In the genomic region with DNA sequence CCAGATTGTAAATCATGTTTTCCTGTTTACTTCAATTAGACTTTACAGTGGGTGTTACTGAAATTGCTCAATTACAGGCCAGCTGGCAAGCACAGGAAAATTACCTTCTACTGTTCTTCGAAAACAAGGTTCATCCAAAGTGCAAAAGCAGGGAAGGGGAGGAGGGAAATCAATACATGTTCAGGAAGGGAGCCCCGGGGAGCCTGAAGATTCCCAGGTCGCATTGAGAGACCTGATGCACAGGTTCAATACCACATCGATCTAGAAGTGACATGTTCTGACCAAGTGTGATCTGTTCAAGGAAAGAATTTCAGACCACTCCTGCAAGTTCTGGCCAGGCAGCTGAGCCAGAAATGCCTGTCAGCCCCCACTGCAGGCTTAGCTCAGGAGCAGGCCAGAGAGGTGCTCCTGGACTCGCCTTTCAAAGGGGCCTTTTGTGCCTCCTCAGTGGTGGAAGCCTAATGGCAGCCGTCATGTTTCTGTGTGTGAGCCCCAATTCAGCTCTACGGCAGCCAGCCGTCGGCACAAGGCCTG, we compare ENCODE assay signal across 8 cellular contexts. TPM values are rescaled to one million over a fixed set of nuclear protein-coding genes. Genes with fewer than 3 reads are reported as not detected.
DNase-seq lines count a peak whose midpoint lies in the region; ATAC-seq and TF ChIP-seq lines count a peak whose summit lies in the region.

No MANE protein-coding gene starts in this region.

- no TSS peak for BruUV-seq in Caco-2 (replicated peaks; lab: Mats Ljungman, UMichigan)

- no peaks in the 10 kb centered on the region for H3K9me3 ChIP-seq in Caco-2

- no peak for TF ChIP-seq CTCF in CD14-positive monocyte (IDR thresholded peaks at IDR 0.05)
- no peak for TF ChIP-seq CTCF in Caco-2 (IDR thresholded peaks at IDR 0.05; ENCODE audit: insufficient read depth in 1 of 2, low read depth in 1 of 2, low read length in 1 of 2, severe bottlenecking in 1 of 2, unreplicated experiment in 1 of 2)

- peaks cover 61% of the 10 kb centered on the region for H3K4me1 Mint-ChIP-seq in CD14-positive monocyte
- H3K4me1 Mint-ChIP-seq in natural killer cell treated with Interleukin-12 subunit alpha and Interleukin-12 subunit beta and Interleukin-15 and Interleukin-18, amount 100 ng/mL, for 72 hours (ENCODE audit: low read depth in 2 of 2): peaks cover 71 to 79% of the 10 kb centered on the region in 2 donors
- peaks cover 3% of the 10 kb centered on the region for H3K4me1 Mint-ChIP-seq in Caco-2 (ENCODE audit: low read depth, unreplicated experiment)

- CTCF ChIA-PET in Caco-2 (lab: Charles Lee): no interaction called here

- intact Hi-C loops in CD14-positive monocyte (cut with micrococcal nuclease): loop anchor here in 1 of 2 donors (5.0 kb wide), 1 partner anchor 34 kb away; a partner anchor contains a TSS
- intact Hi-C loops in Caco-2 (cut with micrococcal nuclease; ENCODE audit: unreplicated experiment): no loop called here

- no peaks in the 10 kb centered on the region for H3K27me3 ChIP-seq in Caco-2 (replicated peaks; ENCODE audit: control insufficient read depth, insufficient read depth, low read length)

- no peak for ATAC-seq in natural killer cell treated with Interleukin-12 subunit alpha and Interleukin-12 subunit beta and Interleukin-15 and Interleukin-18, amount 100 ng/mL, for 72 hours
- ATAC-seq in GM19395 (IDR thresholded peaks at IDR 0.05; ENCODE audit: unreplicated experiment): no peak

- H3K4me3 ChIP-seq in Caco-2 (ENCODE audit: low read depth, low read length): no peak overlapping the region

- no peak overlapping the region for H3K4me3 Mint-ChIP-seq in CD14-positive monocyte
- peak overlapping the region; percentile 47 for H3K4me3 Mint-ChIP-seq in natural killer cell treated with Interleukin-12 subunit alpha and Interleukin-12 subunit beta and Interleukin-15 and Interleukin-18, amount 100 ng/mL, for 72 hours
- H3K4me3 Mint-ChIP-seq in Caco-2 (ENCODE audit: unreplicated experiment): no peak overlapping the region

- no peaks in the 10 kb centered on the region for H3K9me3 Mint-ChIP-seq in CD14-positive monocyte
- no peaks in the 10 kb centered on the region for H3K9me3 Mint-ChIP-seq in natural killer cell treated with Interleukin-12 subunit alpha and Interleukin-12 subunit beta and Interleukin-15 and Interleukin-18, amount 100 ng/mL, for 72 hours
- H3K9me3 Mint-ChIP-seq in Caco-2 (ENCODE audit: unreplicated experiment): no peaks in the 10 kb centered on the region

- no peaks in the 10 kb centered on the region for H3K4me1 ChIP-seq in Caco-2

- POLR2A ChIA-PET in Caco-2 (lab: Charles Lee): no interaction called here

- DNase-seq in CD14-positive monocyte (ENCODE audit: low spot score) (no peak), NCI-H1436 (lab: John Stamatoyannopoulos, UW) (peak; percentile 87), dermis blood vessel endothelial cell (peak; percentile 29), Caco-2 (no peak), dedifferentiated amniotic fluid mesenchymal stem cell (ENCODE audit: extremely low spot score) (no peak)
- no peak for DNase-seq in natural killer cell treated with Interleukin-12 subunit alpha and Interleukin-12 subunit beta and Interleukin-15 and Interleukin-18, amount 100 ng/mL, for 72 hours (ENCODE audit: low spot score)
- no peak for DNase-seq in stimulated activated CD4-positive, alpha-beta T cell treated with anti-CD3 and anti-CD28 coated beads, Interleukin-1b, Interleukin-23, amount 100 ng/mL, for 48 hours

- peaks cover 2% of the 10 kb centered on the region; the same call in 1 of the 2 replicates for H3K36me3 ChIP-seq in Caco-2 (ENCODE audit: control insufficient read depth, insufficient read depth, low read length)

- H3K27me3 Mint-ChIP-seq in CD14-positive monocyte (ENCODE audit: low read depth in 3 of 3) (peaks cover 0 to 1% (median 0%) of the 10 kb centered on the region in 3 donors), Caco-2 (ENCODE audit: insufficient read depth, unreplicated experiment) (no peaks in the 10 kb centered on the region)
- H3K27me3 Mint-ChIP-seq in natural killer cell treated with Interleukin-12 subunit alpha and Interleukin-12 subunit beta and Interleukin-15 and Interleukin-18, amount 100 ng/mL, for 72 hours: no peaks in the 10 kb centered on the region

- H3K27ac Mint-ChIP-seq in CD14-positive monocyte (peak overlapping the region; percentile 83 to 94 (median 87)), Caco-2 (ENCODE audit: unreplicated experiment) (no peak overlapping the region)
- H3K27ac Mint-ChIP-seq in natural killer cell treated with Interleukin-12 subunit alpha and Interleukin-12 subunit beta and Interleukin-15 and Interleukin-18, amount 100 ng/mL, for 72 hours: peak overlapping the region; percentile 83 to 84

- H3K36me3 Mint-ChIP-seq in CD14-positive monocyte (peaks cover 50 to 56% of the 10 kb centered on the region in 2 donors), Caco-2 (ENCODE audit: insufficient read depth, unreplicated experiment) (no peaks in the 10 kb centered on the region)
- H3K36me3 Mint-ChIP-seq in natural killer cell treated with Interleukin-12 subunit alpha and Interleukin-12 subunit beta and Interleukin-15 and Interleukin-18, amount 100 ng/mL, for 72 hours: no peaks in the 10 kb centered on the region

RNA-seq across cellular contexts. Expression of a gene that starts 35.9 kb away (rescaled TPM):
- polyA plus RNA-seq in CD14-positive monocyte: 10 to 100 TPM in 1 of 2 donors, 1 to 10 TPM in 1; 5.8 to 12.6 TPM
- total RNA-seq in dermis blood vessel endothelial cell (30.5 and 36.5 TPM in 2 replicates), Caco-2 (2022) (13.6 and 13.7 TPM in 2 replicates)
- 10 to 100 TPM; 16.6 to 21.8 TPM for total RNA-seq in natural killer cell treated with Interleukin-12 subunit alpha and Interleukin-12 subunit beta and Interleukin-15 and Interleukin-18, amount 100 ng/mL, for 72 hours

Comparison
In these comparisons a context has a peak if more than half of its experiments do, and no peak if none do; other contexts are left out.
1. DNase-seq: peak in NCI-H1436 (single experiment) and dermis blood vessel endothelial cell (single experiment); none in CD14-positive monocyte (single experiment), natural killer cell treated with Interleukin-12 subunit alpha and Interleukin-12 subunit beta and Interleukin-15 and Interleukin-18, amount 100 ng/mL, for 72 hours (single experiment), stimulated activated CD4-positive, alpha-beta T cell treated with anti-CD3 and anti-CD28 coated beads, Interleukin-1b, Interleukin-23, amount 100 ng/mL, for 48 hours (single experiment), Caco-2 (0 of 2) and dedifferentiated amniotic fluid mesenchymal stem cell (single experiment).